Comparison of ENCODE assay signal across 2 cellular contexts in the genomic region with DNA sequence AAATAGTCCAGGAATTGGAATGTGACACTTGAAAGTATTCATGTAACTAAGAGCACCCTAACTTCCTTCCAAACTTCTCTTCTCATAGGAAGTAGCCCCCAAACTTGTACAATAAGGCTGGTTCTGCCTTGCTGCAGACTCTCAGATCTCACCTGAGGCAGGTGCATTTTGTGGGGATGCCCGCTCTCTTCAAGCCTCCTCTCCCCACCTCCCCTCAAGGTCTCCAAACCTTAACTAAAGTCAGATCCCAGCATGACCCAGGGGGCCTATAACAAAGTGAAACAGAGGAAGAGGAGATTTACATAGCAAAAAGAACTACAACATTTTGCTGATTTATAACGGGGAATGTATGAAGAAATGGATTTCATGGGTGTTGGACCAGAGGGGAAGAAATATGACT.
TF ChIP-seq lines count a peak whose summit lies in the region.

No MANE protein-coding gene starts in this region.

TF ChIP-seq in GM23338, 12 proteins besides CTCF, POLR2A, EP300 and RAD21:
- TF ChIP-seq NANOG (IDR thresholded peaks at IDR 0.05; ENCODE audit: borderline replicate concordance) (no peak), STAT1 (IDR thresholded peaks at IDR 0.05; ENCODE audit: unreplicated experiment) (no peak), ZNF331 (CRISPR knock-in tag; IDR thresholded peaks at IDR 0.05; ENCODE audit: low read depth) (no peak), EZH2 (IDR thresholded peaks at IDR 0.05; ENCODE audit: low read depth, unreplicated experiment) (no peak), POLR2AphosphoS5 (IDR thresholded peaks at IDR 0.05; ENCODE audit: low read depth) (no peak), CREB1 (CRISPR knock-in tag; IDR thresholded peaks at IDR 0.05; ENCODE audit: low read depth) (no peak), EZH2phosphoT487 (IDR thresholded peaks at IDR 0.05; ENCODE audit: unreplicated experiment) (no peak)
- TF ChIP-seq, protein P1, sequence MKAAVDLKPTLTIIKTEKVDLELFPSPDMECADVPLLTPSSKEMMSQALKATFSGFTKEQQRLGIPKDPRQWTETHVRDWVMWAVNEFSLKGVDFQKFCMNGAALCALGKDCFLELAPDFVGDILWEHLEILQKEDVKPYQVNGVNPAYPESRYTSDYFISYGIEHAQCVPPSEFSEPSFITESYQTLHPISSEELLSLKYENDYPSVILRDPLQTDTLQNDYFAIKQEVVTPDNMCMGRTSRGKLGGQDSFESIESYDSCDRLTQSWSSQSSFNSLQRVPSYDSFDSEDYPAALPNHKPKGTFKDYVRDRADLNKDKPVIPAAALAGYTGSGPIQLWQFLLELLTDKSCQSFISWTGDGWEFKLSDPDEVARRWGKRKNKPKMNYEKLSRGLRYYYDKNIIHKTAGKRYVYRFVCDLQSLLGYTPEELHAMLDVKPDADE (IDR thresholded peaks at IDR 0.05), result no peak
- TF ChIP-seq, protein P2, sequence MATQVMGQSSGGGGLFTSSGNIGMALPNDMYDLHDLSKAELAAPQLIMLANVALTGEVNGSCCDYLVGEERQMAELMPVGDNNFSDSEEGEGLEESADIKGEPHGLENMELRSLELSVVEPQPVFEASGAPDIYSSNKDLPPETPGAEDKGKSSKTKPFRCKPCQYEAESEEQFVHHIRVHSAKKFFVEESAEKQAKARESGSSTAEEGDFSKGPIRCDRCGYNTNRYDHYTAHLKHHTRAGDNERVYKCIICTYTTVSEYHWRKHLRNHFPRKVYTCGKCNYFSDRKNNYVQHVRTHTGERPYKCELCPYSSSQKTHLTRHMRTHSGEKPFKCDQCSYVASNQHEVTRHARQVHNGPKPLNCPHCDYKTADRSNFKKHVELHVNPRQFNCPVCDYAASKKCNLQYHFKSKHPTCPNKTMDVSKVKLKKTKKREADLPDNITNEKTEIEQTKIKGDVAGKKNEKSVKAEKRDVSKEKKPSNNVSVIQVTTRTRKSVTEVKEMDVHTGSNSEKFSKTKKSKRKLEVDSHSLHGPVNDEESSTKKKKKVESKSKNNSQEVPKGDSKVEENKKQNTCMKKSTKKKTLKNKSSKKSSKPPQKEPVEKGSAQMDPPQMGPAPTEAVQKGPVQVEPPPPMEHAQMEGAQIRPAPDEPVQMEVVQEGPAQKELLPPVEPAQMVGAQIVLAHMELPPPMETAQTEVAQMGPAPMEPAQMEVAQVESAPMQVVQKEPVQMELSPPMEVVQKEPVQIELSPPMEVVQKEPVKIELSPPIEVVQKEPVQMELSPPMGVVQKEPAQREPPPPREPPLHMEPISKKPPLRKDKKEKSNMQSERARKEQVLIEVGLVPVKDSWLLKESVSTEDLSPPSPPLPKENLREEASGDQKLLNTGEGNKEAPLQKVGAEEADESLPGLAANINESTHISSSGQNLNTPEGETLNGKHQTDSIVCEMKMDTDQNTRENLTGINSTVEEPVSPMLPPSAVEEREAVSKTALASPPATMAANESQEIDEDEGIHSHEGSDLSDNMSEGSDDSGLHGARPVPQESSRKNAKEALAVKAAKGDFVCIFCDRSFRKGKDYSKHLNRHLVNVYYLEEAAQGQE (IDR thresholded peaks at IDR 0.05; ENCODE audit: unreplicated experiment), result no peak
- TF ChIP-seq, protein P3, sequence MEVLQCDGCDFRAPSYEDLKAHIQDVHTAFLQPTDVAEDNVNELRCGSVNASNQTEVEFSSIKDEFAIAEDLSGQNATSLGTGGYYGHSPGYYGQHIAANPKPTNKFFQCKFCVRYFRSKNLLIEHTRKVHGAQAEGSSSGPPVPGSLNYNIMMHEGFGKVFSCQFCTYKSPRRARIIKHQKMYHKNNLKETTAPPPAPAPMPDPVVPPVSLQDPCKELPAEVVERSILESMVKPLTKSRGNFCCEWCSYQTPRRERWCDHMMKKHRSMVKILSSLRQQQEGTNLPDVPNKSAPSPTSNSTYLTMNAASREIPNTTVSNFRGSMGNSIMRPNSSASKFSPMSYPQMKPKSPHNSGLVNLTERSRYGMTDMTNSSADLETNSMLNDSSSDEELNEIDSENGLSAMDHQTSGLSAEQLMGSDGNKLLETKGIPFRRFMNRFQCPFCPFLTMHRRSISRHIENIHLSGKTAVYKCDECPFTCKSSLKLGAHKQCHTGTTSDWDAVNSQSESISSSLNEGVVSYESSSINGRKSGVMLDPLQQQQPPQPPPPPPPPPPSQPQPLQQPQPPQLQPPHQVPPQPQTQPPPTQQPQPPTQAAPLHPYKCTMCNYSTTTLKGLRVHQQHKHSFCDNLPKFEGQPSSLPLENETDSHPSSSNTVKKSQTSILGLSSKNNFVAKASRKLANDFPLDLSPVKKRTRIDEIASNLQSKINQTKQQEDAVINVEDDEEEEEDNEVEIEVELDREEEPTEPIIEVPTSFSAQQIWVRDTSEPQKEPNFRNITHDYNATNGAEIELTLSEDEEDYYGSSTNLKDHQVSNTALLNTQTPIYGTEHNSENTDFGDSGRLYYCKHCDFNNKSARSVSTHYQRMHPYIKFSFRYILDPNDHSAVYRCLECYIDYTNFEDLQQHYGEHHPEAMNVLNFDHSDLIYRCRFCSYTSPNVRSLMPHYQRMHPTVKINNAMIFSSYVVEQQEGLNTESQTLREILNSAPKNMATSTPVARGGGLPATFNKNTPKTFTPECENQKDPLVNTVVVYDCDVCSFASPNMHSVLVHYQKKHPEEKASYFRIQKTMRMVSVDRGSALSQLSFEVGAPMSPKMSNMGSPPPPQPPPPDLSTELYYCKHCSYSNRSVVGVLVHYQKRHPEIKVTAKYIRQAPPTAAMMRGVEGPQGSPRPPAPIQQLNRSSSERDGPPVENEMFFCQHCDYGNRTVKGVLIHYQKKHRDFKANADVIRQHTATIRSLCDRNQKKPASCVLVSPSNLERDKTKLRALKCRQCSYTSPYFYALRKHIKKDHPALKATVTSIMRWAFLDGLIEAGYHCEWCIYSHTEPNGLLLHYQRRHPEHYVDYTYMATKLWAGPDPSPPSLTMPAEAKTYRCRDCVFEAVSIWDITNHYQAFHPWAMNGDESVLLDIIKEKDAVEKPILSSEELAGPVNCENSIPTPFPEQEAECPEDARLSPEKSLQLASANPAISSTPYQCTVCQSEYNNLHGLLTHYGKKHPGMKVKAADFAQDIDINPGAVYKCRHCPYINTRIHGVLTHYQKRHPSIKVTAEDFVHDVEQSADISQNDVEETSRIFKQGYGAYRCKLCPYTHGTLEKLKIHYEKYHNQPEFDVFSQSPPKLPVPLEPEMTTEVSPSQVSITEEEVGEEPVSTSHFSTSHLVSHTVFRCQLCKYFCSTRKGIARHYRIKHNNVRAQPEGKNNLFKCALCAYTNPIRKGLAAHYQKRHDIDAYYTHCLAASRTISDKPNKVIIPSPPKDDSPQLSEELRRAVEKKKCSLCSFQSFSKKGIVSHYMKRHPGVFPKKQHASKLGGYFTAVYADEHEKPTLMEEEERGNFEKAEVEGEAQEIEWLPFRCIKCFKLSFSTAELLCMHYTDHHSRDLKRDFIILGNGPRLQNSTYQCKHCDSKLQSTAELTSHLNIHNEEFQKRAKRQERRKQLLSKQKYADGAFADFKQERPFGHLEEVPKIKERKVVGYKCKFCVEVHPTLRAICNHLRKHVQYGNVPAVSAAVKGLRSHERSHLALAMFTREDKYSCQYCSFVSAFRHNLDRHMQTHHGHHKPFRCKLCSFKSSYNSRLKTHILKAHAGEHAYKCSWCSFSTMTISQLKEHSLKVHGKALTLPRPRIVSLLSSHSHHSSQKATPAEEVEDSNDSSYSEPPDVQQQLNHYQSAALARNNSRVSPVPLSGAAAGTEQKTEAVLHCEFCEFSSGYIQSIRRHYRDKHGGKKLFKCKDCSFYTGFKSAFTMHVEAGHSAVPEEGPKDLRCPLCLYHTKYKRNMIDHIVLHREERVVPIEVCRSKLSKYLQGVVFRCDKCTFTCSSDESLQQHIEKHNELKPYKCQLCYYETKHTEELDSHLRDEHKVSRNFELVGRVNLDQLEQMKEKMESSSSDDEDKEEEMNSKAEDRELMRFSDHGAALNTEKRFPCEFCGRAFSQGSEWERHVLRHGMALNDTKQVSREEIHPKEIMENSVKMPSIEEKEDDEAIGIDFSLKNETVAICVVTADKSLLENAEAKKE (CRISPR knock-in tag; IDR thresholded peaks at IDR 0.05), result no peak

TF ChIP-seq in HepG2, 621 proteins besides CTCF, POLR2A, EP300 and RAD21:
- TF ChIP-seq SYNCRIP (IDR thresholded peaks at IDR 0.05; ENCODE audit: insufficient read depth, low read depth, low read length), result no peak
